Comparison of ENCODE assay signal across 8 cellular contexts in the genomic region with DNA sequence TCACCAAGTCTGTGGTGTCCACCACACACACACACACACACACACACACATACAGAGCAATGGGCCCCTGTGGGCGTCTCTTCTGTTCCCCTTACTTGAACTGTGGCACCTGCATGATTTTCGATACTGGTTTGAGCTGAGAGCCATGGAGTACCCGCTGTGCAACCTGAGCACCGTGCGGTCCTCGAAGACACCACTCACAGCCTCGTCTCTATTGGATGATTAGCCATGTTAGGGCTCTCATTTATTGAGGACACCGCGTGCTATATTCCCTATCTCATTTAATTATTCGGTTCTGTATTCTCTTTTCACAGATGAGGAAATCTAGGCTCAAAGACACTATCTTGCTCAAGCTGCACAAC. TPM values are rescaled to one million over a fixed set of nuclear protein-coding genes. Genes with fewer than 3 reads are reported as not detected.
A peak's percentile ranks its signal among the peaks of the same experiment; 100 is the strongest.
DNase-seq lines count a peak whose midpoint lies in the region; TF ChIP-seq lines count a peak whose summit lies in the region.

No MANE protein-coding gene starts in this region.

- H3K27ac Mint-ChIP-seq in CD14-positive monocyte: no peak overlapping the region

- intact Hi-C loops in CD14-positive monocyte (cut with micrococcal nuclease): no loop called here

- H3K36me3 Mint-ChIP-seq in CD14-positive monocyte: no peaks in the 10 kb centered on the region

- H3K4me3 Mint-ChIP-seq in CD14-positive monocyte: peak overlapping the region in 1 of 2 donors; percentile 75

- no peaks in the 10 kb centered on the region for H3K9me3 ChIP-seq in Peyer's patch

- peak overlapping the region in 3 of 4 donors; percentile 66 to 76 (median 72) for H3K27ac ChIP-seq in Peyer's patch
- H3K27ac ChIP-seq in skin epidermis: peak overlapping the region in 6 of 21 experiments; percentile 8 to 91 (median 82)

- H3K27me3 ChIP-seq in Peyer's patch: no peaks in the 10 kb centered on the region

- H3K36me3 ChIP-seq in Peyer's patch: no peaks in the 10 kb centered on the region

- TF ChIP-seq POLR2A in Peyer's patch (IDR thresholded peaks at IDR 0.05): no peak

- DNase-seq in NCI-H146 (lab: John Stamatoyannopoulos, UW): peak; percentile 44
- DNase-seq in NCI-H146 treated with DMSO at 0.1 percent for 48 hours (lab: John Stamatoyannopoulos, UW; ENCODE audit: unreplicated experiment): no peak
- DNase-seq in Peyer's patch: no peak
- peak; percentile 5 for DNase-seq in fibroblast of mammary gland (ENCODE audit: low read depth)
- no peak for DNase-seq in cerebellar cortex (ENCODE audit: low spot score)
- no peak for DNase-seq in CD14-positive monocyte (ENCODE audit: low spot score)
- DNase-seq in NCI-H1048 (lab: John Stamatoyannopoulos, UW): no peak

- peaks cover 0 to 9% (median 3%) of the 10 kb centered on the region in 7 donors for H3K9me3 Mint-ChIP-seq in CD14-positive monocyte

- TF ChIP-seq CTCF in Peyer's patch (IDR thresholded peaks at IDR 0.05) (no peak), fibroblast of mammary gland (conservative IDR thresholded peaks at IDR 0.05; ENCODE audit: control insufficient read depth, insufficient read depth, low read depth, low read length) (no peak), CD14-positive monocyte (IDR thresholded peaks at IDR 0.05) (no peak)

- H3K27me3 Mint-ChIP-seq in CD14-positive monocyte (ENCODE audit: low read depth in 3 of 3): peaks cover 54 to 63% (median 57%) of the 10 kb centered on the region in 3 donors

- peaks cover 8% of the 10 kb centered on the region for H3K4me1 Mint-ChIP-seq in CD14-positive monocyte

- H3K4me1 ChIP-seq in Peyer's patch: peaks cover 0 to 15% (median 7%) of the 10 kb centered on the region in 4 donors

- H3K4me3 ChIP-seq in Peyer's patch: peak overlapping the region in 3 of 4 donors; percentile 52 to 60 (median 58)
- H3K4me3 ChIP-seq in fibroblast of mammary gland (ENCODE audit: control insufficient read depth, low read depth, low read length): peak overlapping the region; percentile 65
- H3K4me3 ChIP-seq in skin epidermis: peak overlapping the region in 4 of 7 experiments; percentile 64 to 75 (median 68)

RNA-seq across cellular contexts. Expression of a gene that starts 0.6 kb away (rescaled TPM):
- total RNA-seq in Peyer's patch: 1 to 10 TPM; 1.2 to 6.2 (median 4.5) TPM
- polyA plus RNA-seq in CD14-positive monocyte: not detected

Comparison
In these comparisons a context has a peak if more than half of its experiments do, and no peak if none do; other contexts are left out.
1. DNase-seq: peak in NCI-H146 (single experiment) and fibroblast of mammary gland (single experiment); none in NCI-H146 treated with DMSO at 0.1 percent for 48 hours (single experiment), Peyer's patch (0 of 3), cerebellar cortex (single experiment), CD14-positive monocyte (single experiment) and NCI-H1048 (single experiment).
2. Peak in every context shown above with its lines, with median percentiles within 50 percentile points of each other: H3K4me3 ChIP-seq.